ENCODE assay signal across 8 cellular contexts in genomic region chrX:72714471-72714916, GRCh38. TPM values are rescaled to one million over a fixed set of nuclear protein-coding genes. Genes with fewer than 3 reads are reported as not detected.
DNase-seq lines count a peak whose midpoint lies in the region; ATAC-seq and TF ChIP-seq lines count a peak whose summit lies in the region.

No MANE protein-coding gene starts in this region.

- peaks cover 4% of the 10 kb centered on the region for H3K27me3 Mint-ChIP-seq in CD8-positive, alpha-beta T cell (ENCODE audit: low read depth)
- H3K27me3 Mint-ChIP-seq in brain = peaks cover 3% of the 10 kb centered on the region

- H3K27ac ChIP-seq in CD8-positive, alpha-beta T cell (ENCODE audit: low read depth, low read length) = no peak overlapping the region
- peak overlapping the region; percentile 70 for H3K27ac ChIP-seq in HEK293 (ENCODE audit: extremely low read depth, low read depth, low read length)
- H3K27ac ChIP-seq in prostate gland = peak overlapping the region; percentile 81 to 83

- POLR2A ChIA-PET in CD8-positive, alpha-beta T cell (lab: Charles Lee) = no interaction called here
- POLR2A ChIA-PET in HEK293 (lab: Yijun Ruan, JAX) = interaction anchor here (1.0 kb wide), 1 partner anchor 437 kb away, joined by 4 read pairs; the partner anchor contains the start of gene RPS4X

- no peak for ATAC-seq in CD8-positive, alpha-beta T cell
- ATAC-seq in GM18868 (IDR thresholded peaks at IDR 0.05; ENCODE audit: unreplicated experiment) = no peak
- no peak for ATAC-seq in HG03280 (IDR thresholded peaks at IDR 0.05; ENCODE audit: unreplicated experiment)

- H3K4me3 ChIP-seq in CD8-positive, alpha-beta T cell (ENCODE audit: low read depth, low read length) = peak overlapping the region; percentile 27
- H3K4me3 ChIP-seq in HEK293 (ENCODE audit: low read depth, low read length) = peak overlapping the region; percentile 53
- H3K4me3 ChIP-seq in prostate gland = peak overlapping the region; percentile 35 to 38

- no peak for TF ChIP-seq POLR2A in prostate gland (IDR thresholded peaks at IDR 0.05)

- H3K9me3 Mint-ChIP-seq in CD8-positive, alpha-beta T cell = no peaks in the 10 kb centered on the region
- H3K9me3 Mint-ChIP-seq in brain = peaks cover 0 to 4% (median 0%) of the 10 kb centered on the region in 5 experiments

- TF ChIP-seq CTCF in CD8-positive, alpha-beta T cell (IDR thresholded peaks at IDR 0.05) = no peak
- peak; percentile 44; the same call in 1 of the 2 replicates for TF ChIP-seq CTCF in HEK293 (tag by site-specific recombination; IDR thresholded peaks at IDR 0.05)
- TF ChIP-seq CTCF in brain (conservative IDR thresholded peaks at IDR 0.05) = no peak
- no peak for TF ChIP-seq CTCF in prostate gland (IDR thresholded peaks at IDR 0.05)

- no peaks in the 10 kb centered on the region for H3K36me3 Mint-ChIP-seq in CD8-positive, alpha-beta T cell
- no peaks in the 10 kb centered on the region for H3K36me3 Mint-ChIP-seq in brain

- H3K4me1 Mint-ChIP-seq in CD8-positive, alpha-beta T cell (ENCODE audit: low read depth) = peaks cover 8% of the 10 kb centered on the region
- peaks cover 21% of the 10 kb centered on the region for H3K4me1 Mint-ChIP-seq in brain

- H3K9me3 ChIP-seq in CD8-positive, alpha-beta T cell (ENCODE audit: low read length) = no peaks in the 10 kb centered on the region
- H3K9me3 ChIP-seq in HEK293 (ENCODE audit: control insufficient read depth, insufficient read depth, low read depth, low read length) (no peaks in the 10 kb centered on the region), prostate gland (no peaks in the 10 kb centered on the region)

- 1% methylated on average over 13 of the region's 13 CpGs for WGBS in prostate gland

- peak overlapping the region; percentile 73 for H3K4me3 Mint-ChIP-seq in CD8-positive, alpha-beta T cell
- peak overlapping the region; percentile 83 to 89 (median 88) for H3K4me3 Mint-ChIP-seq in brain

- CTCF ChIA-PET in CD8-positive, alpha-beta T cell (lab: Charles Lee) = no interaction called here
- CTCF ChIA-PET in HEK293 (lab: Yijun Ruan, JAX) = interaction anchor here (0.9 kb wide), 1 partner anchor 10 kb away, joined by 3 read pairs; no protein-coding TSS in a partner anchor

- no peaks in the 10 kb centered on the region for H3K27me3 ChIP-seq in CD8-positive, alpha-beta T cell (ENCODE audit: insufficient read depth, low read length)
- no peaks in the 10 kb centered on the region for H3K27me3 ChIP-seq in prostate gland (replicated peaks; ENCODE audit: insufficient read depth)

- intact Hi-C loops in CD8-positive, alpha-beta T cell (cut with DNase I, micrococcal nuclease) = no loop called here
- intact Hi-C loops in prostate gland (cut with DNase I) = no loop called here

- peaks cover 5% of the 10 kb centered on the region for H3K4me1 ChIP-seq in CD8-positive, alpha-beta T cell (ENCODE audit: insufficient read depth, low read length)
- H3K4me1 ChIP-seq in HEK293 (ENCODE audit: control insufficient read depth, insufficient read depth, low read length) = peaks cover 4% of the 10 kb centered on the region
- no peaks in the 10 kb centered on the region for H3K4me1 ChIP-seq in prostate gland (replicated peaks)

- H3K27ac Mint-ChIP-seq in CD8-positive, alpha-beta T cell = no peak overlapping the region
- H3K27ac Mint-ChIP-seq in brain = peak overlapping the region; percentile 52 to 94 (median 84)

- no peak for DNase-seq in CD8-positive, alpha-beta T cell
- DNase-seq in NCI-H82 treated with DMSO at 0.1 percent for 48 hours (lab: John Stamatoyannopoulos, UW; ENCODE audit: unreplicated experiment) = peak; percentile 46
- peak in 42 of 51 donors; percentile 0 to 63 (median 22) for DNase-seq in hypothalamus (lab: John Stamatoyannopoulos, UW)
- DNase-seq in prostate gland (ENCODE audit: low spot score) = peak; percentile 46

- H3K36me3 ChIP-seq in CD8-positive, alpha-beta T cell (ENCODE audit: insufficient read depth, low read length) = no peaks in the 10 kb centered on the region
- peaks cover 3 to 4% of the 10 kb centered on the region in 2 experiments; a peak in 2 of 3 replicates for H3K36me3 ChIP-seq in HEK293 (ENCODE audit: control insufficient read depth in 2 of 2, insufficient read depth in 1 of 2, low read length in 2 of 2)
- H3K36me3 ChIP-seq in prostate gland = no peaks in the 10 kb centered on the region

TF ChIP-seq in HEK293, 187 proteins besides CTCF, POLR2A, EP300 and RAD21 (continues in another document):
- TF ChIP-seq BCL6B (tag by site-specific recombination; IDR thresholded peaks at IDR 0.05) (no peak), KLF9 (tag by site-specific recombination; IDR thresholded peaks at IDR 0.05; ENCODE audit: low read depth) (no peak), ZNF580 (tag by site-specific recombination; IDR thresholded peaks at IDR 0.05) (no peak), INSM2 (tag by site-specific recombination; IDR thresholded peaks at IDR 0.05) (no peak), PRDM6 (tag by site-specific recombination; IDR thresholded peaks at IDR 0.05) (0 out of 2 replicates have a peak, but pooled peaks have one; percentile 31), OSR2 (tag by site-specific recombination; IDR thresholded peaks at IDR 0.05) (no peak), ZNF114 (tag by site-specific recombination; IDR thresholded peaks at IDR 0.05) (no peak), ZNF10 (tag by site-specific recombination; IDR thresholded peaks at IDR 0.05) (no peak)

RNA-seq across cellular contexts. Expression of gene PHKA1, which starts 0.4 kb away (rescaled TPM):
- total RNA-seq in CD8-positive, alpha-beta T cell = under 1 TPM; 0.35 to 0.56 TPM
- polyA plus RNA-seq in brain (ENCODE audit: insufficient read depth, low read depth, low replicate concordance) = 7.7 TPM
- total RNA-seq in prostate gland = 10 to 100 TPM; 12.4 TPM

Comparison
In these comparisons a context has a peak if more than half of its experiments do, and no peak if none do; other contexts are left out.
1. DNase-seq: peak in NCI-H82 treated with DMSO at 0.1 percent for 48 hours (single experiment), hypothalamus (42 of 51) and prostate gland (single experiment); none in CD8-positive, alpha-beta T cell (0 of 7).
2. RNA of gene PHKA1, which starts 0.4 kb away (total RNA-seq): 12.4 TPM in prostate gland; 0.35 to 0.56 TPM in CD8-positive, alpha-beta T cell; every median in the first group is over 4 times any median in the second.
3. Peak in every context shown above with its lines, with median percentiles within 50 percentile points of each other: H3K4me3 ChIP-seq.